In the genomic region with DNA sequence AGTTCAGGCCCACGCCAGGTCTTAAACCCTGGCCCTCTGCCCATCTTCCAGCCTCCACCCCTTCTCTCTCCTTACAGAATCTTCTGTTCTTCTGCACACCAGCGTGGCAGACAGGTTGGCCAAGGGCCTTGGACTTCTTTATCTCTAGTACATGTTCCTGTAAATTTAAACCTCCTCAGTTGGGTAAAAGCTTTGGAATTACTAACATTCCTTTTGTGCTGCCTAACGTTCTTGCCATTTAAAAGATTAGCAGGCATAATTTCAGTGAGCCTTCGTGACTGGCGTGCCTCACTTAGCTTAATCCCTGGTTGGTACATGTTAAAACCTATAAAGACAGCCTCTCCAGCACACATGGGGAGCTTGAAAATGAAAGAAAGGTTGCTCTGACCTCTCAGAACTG, we compare ENCODE assay signal across 14 cellular contexts.
A peak's percentile ranks its signal among the peaks of the same experiment; 100 is the strongest.
DNase-seq lines count a peak whose midpoint lies in the region; ATAC-seq, FAIRE-seq and TF ChIP-seq lines count a peak whose summit lies in the region.
"Had no signal": no experiment of that assay in that cellular context is flagged by ENCODE, and none has a peak within 500 bp of the region (broad histone marks: within the 10 kb centered on the region; RNA-seq: fewer than 3 reads in every experiment).

No MANE protein-coding gene starts in this region.

- FAIRE-seq in frontal cortex (lab: Jason Lieb, UNC): no peak

- no peaks in the 10 kb centered on the region for H3K9me3 Mint-ChIP-seq in natural killer cell

- intact Hi-C loops in natural killer cell (cut with micrococcal nuclease): no loop called here

- DNase-seq in EL (peak; percentile 23), amniotic stem cell (lab: John Stamatoyannopoulos, UW) (peak; percentile 45), foreskin keratinocyte (peak; percentile 65 to 86), retinal pigment epithelial cell (ENCODE audit: low read depth) (peak; percentile 94), natural killer cell (no peak), ecto neural progenitor cell (ENCODE audit: low spot score) (no peak), frontal cortex (ENCODE audit: low spot score in 2 of 2) (no peak)
- DNase-seq: activated CD4-positive, alpha-beta T cell treated with anti-CD3 and anti-CD28 coated beads for 1 hour; activated CD8-positive, alpha-beta memory T cell treated with anti-CD3 and anti-CD28 coated beads, Interleukin-2, amount 50 U/mL, for 4 hours; CD4-positive, alpha-beta memory T cell; foreskin melanocyte; GOT3; upper lobe of left lung had no signal

- peaks cover 6 to 14% of the 10 kb centered on the region in 2 donors for H3K4me1 Mint-ChIP-seq in natural killer cell

- H3K4me1 ChIP-seq in foreskin keratinocyte: peaks cover 13% of the 10 kb centered on the region
- H3K4me1 ChIP-seq: upper lobe of left lung had no signal

- H3K27me3 ChIP-seq in foreskin keratinocyte: no peaks in the 10 kb centered on the region
- H3K27me3 ChIP-seq: upper lobe of left lung had no signal

- no peak overlapping the region for H3K27ac Mint-ChIP-seq in natural killer cell
- H3K27ac Mint-ChIP-seq: activated naive CD8-positive, alpha-beta T cell had no signal

- no peaks in the 10 kb centered on the region for H3K36me3 Mint-ChIP-seq in natural killer cell

- no peak overlapping the region for H3K4me3 ChIP-seq in retinal pigment epithelial cell (ENCODE audit: low read length)
- H3K4me3 ChIP-seq: upper lobe of left lung had no signal

- ATAC-seq in foreskin keratinocyte (no peak), natural killer cell (no peak)

- no peaks in the 10 kb centered on the region for H3K27me3 Mint-ChIP-seq in natural killer cell (ENCODE audit: low read depth in 2 of 2)
- H3K27me3 Mint-ChIP-seq: activated naive CD8-positive, alpha-beta T cell; CD4-positive, alpha-beta memory T cell had no signal

- H3K27ac ChIP-seq in foreskin keratinocyte: peak overlapping the region; percentile 62
- H3K27ac ChIP-seq: upper lobe of left lung had no signal

- TF ChIP-seq CTCF in foreskin keratinocyte (conservative IDR thresholded peaks at IDR 0.05) (no peak), retinal pigment epithelial cell (conservative IDR thresholded peaks at IDR 0.05; ENCODE audit: low read depth, low read length) (no peak), natural killer cell (IDR thresholded peaks at IDR 0.05) (no peak)

- no peak overlapping the region for H3K4me3 Mint-ChIP-seq in natural killer cell
- H3K4me3 Mint-ChIP-seq: activated naive CD8-positive, alpha-beta T cell; CD4-positive, alpha-beta memory T cell had no signal

Comparison
In these comparisons a context has a peak if more than half of its experiments do, and no peak if none do; other contexts are left out.
1. DNase-seq: peak in EL (single experiment), amniotic stem cell (single experiment), foreskin keratinocyte (2 of 2) and retinal pigment epithelial cell (single experiment); none in natural killer cell (single experiment), ecto neural progenitor cell (single experiment) and frontal cortex (0 of 2).